In the genomic region with DNA sequence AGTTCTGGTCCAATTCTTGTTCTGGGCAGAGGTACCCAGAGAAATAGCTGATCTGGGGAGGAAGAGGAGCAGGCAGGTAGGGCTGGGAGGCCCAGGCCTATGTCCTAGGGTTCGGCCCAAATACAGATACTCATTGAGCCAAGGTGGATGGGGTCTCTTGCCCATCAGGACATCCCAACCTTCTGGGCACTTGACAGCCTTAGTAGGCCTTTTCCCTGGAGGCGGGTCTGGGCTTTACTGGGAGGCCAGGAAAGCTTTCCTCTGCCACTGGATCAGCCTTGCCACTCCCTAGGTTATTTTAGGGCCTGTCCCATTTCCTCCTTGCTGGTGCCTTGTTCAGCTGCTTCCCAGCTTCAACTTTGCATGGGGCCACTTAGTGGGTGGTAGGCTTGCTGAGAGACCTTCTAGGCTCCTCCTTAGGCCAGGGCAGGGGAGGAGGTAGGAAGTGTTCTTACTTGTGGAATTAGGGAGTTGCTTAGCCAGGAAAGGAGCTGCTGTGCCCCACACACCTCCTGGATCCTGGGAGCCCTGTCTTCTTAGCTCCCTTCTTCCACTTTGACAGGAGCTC, we compare ENCODE assay signal across 10 cellular contexts. TPM values are rescaled to one million over a fixed set of nuclear protein-coding genes. Genes with fewer than 3 reads are reported as not detected.
DNase-seq lines count a peak whose midpoint lies in the region; ATAC-seq and TF ChIP-seq lines count a peak whose summit lies in the region.
"Had no signal": no experiment of that assay in that cellular context is flagged by ENCODE, and none has a peak within 500 bp of the region (broad histone marks: within the 10 kb centered on the region; RNA-seq: fewer than 3 reads in every experiment).

No MANE protein-coding gene starts in this region.

- peak overlapping the region; percentile 80 for H3K4me3 Mint-ChIP-seq in activated CD4-positive, alpha-beta T cell treated with anti-CD3 and anti-CD28 coated beads, Interleukin-2, amount 10 ng/mL, durations not matched to agents 24 days and 14 days
- no peak overlapping the region for H3K4me3 Mint-ChIP-seq in stimulated activated memory B cell treated with anti-CD40 and anti-IgM and Interleukin-4, amounts not matched to agents 10 μg/mL and 1 μg/mL and 100 μg/mL, for 72 hours

- H3F3A ChIP-seq in smooth muscle cell (ENCODE audit: low read depth) = no peaks in the 10 kb centered on the region

- DNase-seq in activated CD4-positive, alpha-beta T cell treated with anti-CD3 and anti-CD28 coated beads, Interleukin-2, amount 10 ng/mL, durations not matched to agents 24 days and 14 days = peak; percentile 60
- DNase-seq in activated CD4-positive, alpha-beta T cell treated with anti-CD3 and anti-CD28 coated beads, Interleukin-2, amount 50 U/mL, for 1 hour = no peak
- DNase-seq in UCSD-AML1 (lab: John Stamatoyannopoulos, UW; ENCODE audit: unreplicated experiment) (peak; percentile 49), left cardiac atrium (peak; percentile 2), D341Med (ENCODE audit: low spot score) (no peak), smooth muscle cell (lab: John Stamatoyannopoulos, UW; ENCODE audit: unreplicated experiment) (no peak), occipital lobe (lab: John Stamatoyannopoulos, UW) (no peak)
- DNase-seq: NCI-H510A treated with DMSO at 0.1 percent for 48 hours had no signal

- no peaks in the 10 kb centered on the region for H3K9me3 ChIP-seq in smooth muscle cell (replicated peaks; ENCODE audit: low read depth)
- H3K9me3 ChIP-seq: A549 had no signal

- no peak overlapping the region for H3K4me2 ChIP-seq in smooth muscle cell
- H3K4me2 ChIP-seq: A549 had no signal

- peaks cover under 1% of the 10 kb centered on the region for H3K9me3 Mint-ChIP-seq in activated CD4-positive, alpha-beta T cell treated with anti-CD3 and anti-CD28 coated beads, Interleukin-2, amount 10 ng/mL, durations not matched to agents 24 days and 14 days
- H3K9me3 Mint-ChIP-seq in stimulated activated memory B cell treated with anti-CD40 and anti-IgM and Interleukin-4, amounts not matched to agents 10 μg/mL and 1 μg/mL and 100 μg/mL, for 72 hours = no peaks in the 10 kb centered on the region

- WGBS in smooth muscle cell (ENCODE audit: low lambda C conversion rate) = 97% methylated on average over 2 of the region's 2 CpGs

- no peak for ATAC-seq in left cardiac atrium
- ATAC-seq in stimulated activated memory B cell treated with anti-CD40 and anti-IgM and Interleukin-4, amounts not matched to agents 10 μg/mL and 1 μg/mL and 100 μg/mL, for 72 hours = no peak

- intact Hi-C loops in activated CD4-positive, alpha-beta T cell treated with anti-CD3 and anti-CD28 coated beads, Interleukin-2, amount 10 ng/mL, durations not matched to agents 24 days and 14 days (cut with micrococcal nuclease) = no loop called here
- intact Hi-C loops in left cardiac atrium (cut with DNase I) = no loop called here

- peak overlapping the region; percentile 72 for H3K27ac Mint-ChIP-seq in activated CD4-positive, alpha-beta T cell treated with anti-CD3 and anti-CD28 coated beads, Interleukin-2, amount 10 ng/mL, durations not matched to agents 24 days and 14 days
- peak overlapping the region; percentile 60 for H3K27ac Mint-ChIP-seq in stimulated activated memory B cell treated with anti-CD40 and anti-IgM and Interleukin-4, amounts not matched to agents 10 μg/mL and 1 μg/mL and 100 μg/mL, for 72 hours

- no peaks in the 10 kb centered on the region for H3K36me3 ChIP-seq in smooth muscle cell (ENCODE audit: low read depth)

- H2AFZ ChIP-seq in smooth muscle cell (ENCODE audit: low read depth) = no peak overlapping the region

- no peaks in the 10 kb centered on the region for H3K27me3 ChIP-seq in smooth muscle cell (ENCODE audit: low read depth)

- no peak overlapping the region for H3K9ac ChIP-seq in smooth muscle cell (ENCODE audit: low read depth)

- TF ChIP-seq CTCF in smooth muscle cell (IDR thresholded peaks at IDR 0.05; ENCODE audit: borderline replicate concordance, insufficient read depth, poor library complexity, severe bottlenecking) = no peak

- H4K20me1 ChIP-seq in smooth muscle cell (ENCODE audit: low read depth) = peaks cover 24% of the 10 kb centered on the region

- no peak overlapping the region for H3K27ac ChIP-seq in smooth muscle cell (ENCODE audit: low read depth)
- H3K27ac ChIP-seq: A549 had no signal

- no peaks in the 10 kb centered on the region for H3K4me1 ChIP-seq in smooth muscle cell (ENCODE audit: low read depth)

- H3K27me3 Mint-ChIP-seq in activated CD4-positive, alpha-beta T cell treated with anti-CD3 and anti-CD28 coated beads, Interleukin-2, amount 10 ng/mL, durations not matched to agents 24 days and 14 days = no peaks in the 10 kb centered on the region
- H3K27me3 Mint-ChIP-seq in stimulated activated memory B cell treated with anti-CD40 and anti-IgM and Interleukin-4, amounts not matched to agents 10 μg/mL and 1 μg/mL and 100 μg/mL, for 72 hours = no peaks in the 10 kb centered on the region

- H3K4me1 Mint-ChIP-seq in activated CD4-positive, alpha-beta T cell treated with anti-CD3 and anti-CD28 coated beads, Interleukin-2, amount 10 ng/mL, durations not matched to agents 24 days and 14 days = peaks cover 77% of the 10 kb centered on the region
- H3K4me1 Mint-ChIP-seq in stimulated activated memory B cell treated with anti-CD40 and anti-IgM and Interleukin-4, amounts not matched to agents 10 μg/mL and 1 μg/mL and 100 μg/mL, for 72 hours = peaks cover 72% of the 10 kb centered on the region

- H3K36me3 Mint-ChIP-seq in activated CD4-positive, alpha-beta T cell treated with anti-CD3 and anti-CD28 coated beads, Interleukin-2, amount 10 ng/mL, durations not matched to agents 24 days and 14 days (ENCODE audit: low read depth) = peaks cover 43% of the 10 kb centered on the region
- H3K36me3 Mint-ChIP-seq in stimulated activated memory B cell treated with anti-CD40 and anti-IgM and Interleukin-4, amounts not matched to agents 10 μg/mL and 1 μg/mL and 100 μg/mL, for 72 hours = peaks cover 39% of the 10 kb centered on the region

- no peaks in the 10 kb centered on the region for H3K79me2 ChIP-seq in smooth muscle cell (ENCODE audit: low read depth)

- H3K4me3 ChIP-seq in smooth muscle cell = no peak overlapping the region
- H3K4me3 ChIP-seq: A549 had no signal

RNA-seq across cellular contexts. Expression of gene TEX264, which starts 9.7 kb away (rescaled TPM):
- 45.6 and 47.0 TPM in 2 replicates for total RNA-seq in activated CD4-positive, alpha-beta T cell treated with anti-CD3 and anti-CD28 coated beads, Interleukin-2, amount 10 ng/mL, durations not matched to agents 24 days and 14 days
- 10 to 100 TPM; 44.1 TPM for total RNA-seq in left cardiac atrium
- 33.4 and 41.0 TPM in 2 replicates for total RNA-seq in smooth muscle cell
- 39.8 and 51.6 TPM in 2 replicates for polyA plus RNA-seq in smooth muscle cell
- 15.9 TPM for total RNA-seq in occipital lobe

RNA-seq across cellular contexts. Expression of gene GRM2, which starts 26.1 kb away (rescaled TPM):
- 0.24 and 0.86 TPM in 2 replicates for total RNA-seq in activated CD4-positive, alpha-beta T cell treated with anti-CD3 and anti-CD28 coated beads, Interleukin-2, amount 10 ng/mL, durations not matched to agents 24 days and 14 days
- total RNA-seq in left cardiac atrium (under 1 TPM; 0.15 to 0.50 TPM), smooth muscle cell (0.63 TPM in 1 of 2 replicates, not detected in the other), occipital lobe (12.5 TPM)
- 0.40 and 0.65 TPM in 2 replicates for polyA plus RNA-seq in smooth muscle cell

Comparison
In these comparisons a context has a peak if more than half of its experiments do, and no peak if none do; other contexts are left out.
1. DNase-seq: peak in activated CD4-positive, alpha-beta T cell treated with anti-CD3 and anti-CD28 coated beads, Interleukin-2, amount 10 ng/mL, durations not matched to agents 24 days and 14 days (single experiment), UCSD-AML1 (single experiment) and left cardiac atrium (single experiment); none in activated CD4-positive, alpha-beta T cell treated with anti-CD3 and anti-CD28 coated beads, Interleukin-2, amount 50 U/mL, for 1 hour (single experiment), D341Med (single experiment), smooth muscle cell (single experiment) and occipital lobe (single experiment).